ENCODE assay signal across 19 cellular contexts in the genomic region with DNA sequence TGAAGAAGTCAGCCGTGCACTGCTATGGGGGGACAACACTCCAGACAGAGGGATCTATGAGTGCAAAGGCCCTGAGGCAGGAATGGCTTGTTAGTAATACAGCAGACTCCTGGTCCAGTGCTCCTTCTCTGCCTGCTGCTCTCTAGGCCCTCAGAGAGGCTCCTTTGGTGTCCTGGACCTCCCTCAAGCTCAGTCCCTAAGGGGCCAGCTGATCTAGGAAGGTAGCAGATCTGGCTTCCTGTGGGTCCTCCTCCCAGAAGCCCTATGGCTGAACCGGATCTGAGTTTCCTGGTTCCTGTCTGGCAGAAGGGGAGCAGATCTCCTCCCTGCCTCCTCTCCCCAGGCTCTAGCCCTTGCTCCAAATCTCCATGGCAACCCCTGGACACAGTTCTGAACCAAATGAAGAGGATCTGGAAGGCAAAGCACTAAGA. TPM values are rescaled to one million over a fixed set of nuclear protein-coding genes. Genes with fewer than 3 reads are reported as not detected.
A peak's percentile ranks its signal among the peaks of the same experiment; 100 is the strongest.
DNase-seq lines count a peak whose midpoint lies in the region; ATAC-seq, FAIRE-seq and TF ChIP-seq lines count a peak whose summit lies in the region.
"Had no signal": no experiment of that assay in that cellular context is flagged by ENCODE, and none has a peak within 500 bp of the region (broad histone marks: within the 10 kb centered on the region; RNA-seq: fewer than 3 reads in every experiment).

Gene LDLRAD2, plus strand, starts transcription at position 391 of the 431 bp plus-strand sequence. CDS start 187 bp downstream, outside the sequence.

- in situ Hi-C loops in HepG2 (cut with HindIII; ENCODE audit: extremely low pct_ligation_motif_present, low pct_unique_long_range_greater_than_20kb), result no loop called here

- H3K4me3 ChIP-seq in AG10803 (ENCODE audit: low read length) (no peak within 1 kb of the TSS), astrocyte (ENCODE audit: insufficient read depth, low read depth, low read length) (no peak within 1 kb of the TSS), HepG2 (replicated peaks in 1 of 3; ENCODE audit: insufficient read depth in 1 of 3, low read depth in 2 of 3, low read length in 3 of 3) (no peak within 1 kb of the TSS)
- H3K4me3 ChIP-seq: SK-N-MC, upper lobe of left lung had no signal

- no peak within 1 kb of the TSS for H3K4me3 Mint-ChIP-seq in astrocyte (ENCODE audit: unreplicated experiment)
- no peak within 1 kb of the TSS for H3K4me3 Mint-ChIP-seq in activated T-cell treated with anti-CD3 and anti-CD28 coated beads, Interleukin-2, amount 50 U/mL, for 72 hours

- TF ChIP-seq EP300 in HepG2 (IDR thresholded peaks at IDR 0.05; ENCODE audit: low read depth in 2 of 2, low read length in 2 of 2) (no peak), HepG2 (CRISPR knock-in tag; IDR thresholded peaks at IDR 0.05; ENCODE audit: borderline replicate concordance) (no peak)

- TF ChIP-seq CTCF in AG10803 (conservative IDR thresholded peaks at IDR 0.05; ENCODE audit: low read length) (no peak), GM10248 (IDR thresholded peaks at IDR 0.05; ENCODE audit: control extremely low read depth, extremely low read depth, low read depth, missing control alignments) (no peak), astrocyte (IDR thresholded peaks at IDR 0.05; ENCODE audit: insufficient read depth, low read depth, low read length) (no peak), HepG2 (CRISPR knock-in tag; IDR thresholded peaks at IDR 0.05) (no peak)

- no peaks in the 10 kb centered on the region for H3K79me2 ChIP-seq in astrocyte (ENCODE audit: insufficient read depth, low read length)
- H3K79me2 ChIP-seq in HepG2 (ENCODE audit: insufficient read depth, low read length), result no peaks in the 10 kb centered on the region

- H2AFZ ChIP-seq in astrocyte (ENCODE audit: low read depth, low read length) (no peak within 1 kb of the TSS), HepG2 (ENCODE audit: low read length) (no peak within 1 kb of the TSS)

- WGBS in HepG2 (ENCODE audit: low lambda C conversion rate), result 38% methylated on average over 1 of the region's 2 CpGs

- peaks cover 16% of the 10 kb centered on the region for H3K27me3 Mint-ChIP-seq in astrocyte (ENCODE audit: low read depth, unreplicated experiment)
- H3K27me3 Mint-ChIP-seq in activated T-cell treated with anti-CD3 and anti-CD28 coated beads, Interleukin-2, amount 50 U/mL, for 72 hours (ENCODE audit: low read depth), result peaks cover 20% of the 10 kb centered on the region

- POLR2A ChIA-PET in GM10248 (lab: Yijun Ruan, JAX) (no interaction called here), HepG2 (lab: Yijun Ruan, JAX) (no interaction called here)

- H3K27me3 ChIP-seq in astrocyte (ENCODE audit: insufficient read depth, low read length) (no peaks in the 10 kb centered on the region), HepG2 (ENCODE audit: control insufficient read depth in 1 of 2, insufficient read depth in 2 of 2, low read length in 2 of 2) (peaks cover 0 to 11% of the 10 kb centered on the region in 2 experiments; a peak in 3 of 5 replicates)

- peak; percentile 33 for DNase-seq in AG10803 (ENCODE audit: low read depth)
- peak; percentile 18 for DNase-seq in GM10248 (ENCODE audit: extremely low spot score)
- no peak for DNase-seq in astrocyte (ENCODE audit: low read depth)
- no peak for DNase-seq in HepG2 (ENCODE audit: low spot score)
- no peak for DNase-seq in activated T-cell treated with anti-CD3 and anti-CD28 coated beads, Interleukin-2, amount 50 U/mL, for 72 hours
- no peak for DNase-seq in OCI-M1 (lab: John Stamatoyannopoulos, UW)
- DNase-seq: activated naive CD4-positive, alpha-beta T cell treated with Interleukin-2 at 50 U/mL for 16 hours; CD4-positive, alpha-beta memory T cell; head of caudate nucleus; MM.1S; NCI-H2081; retina; stimulated activated CD4-positive, alpha-beta T cell treated with anti-CD3 and anti-CD28 coated beads, Interleukin-2, amount 100 ng/mL, for 48 hours; upper lobe of left lung; WERI-Rb-1 had no signal

- peak within 1 kb of the TSS; percentile 62 for H3K27ac Mint-ChIP-seq in astrocyte (ENCODE audit: unreplicated experiment)
- H3K27ac Mint-ChIP-seq in activated T-cell treated with anti-CD3 and anti-CD28 coated beads, Interleukin-2, amount 50 U/mL, for 72 hours, result no peak within 1 kb of the TSS
- H3K27ac Mint-ChIP-seq: CD4-positive, alpha-beta memory T cell had no signal

- H3K9me3 ChIP-seq in astrocyte (ENCODE audit: insufficient read depth, low read depth, low read length) (no peaks in the 10 kb centered on the region), HepG2 (ENCODE audit: low read length) (no peaks in the 10 kb centered on the region)
- H3K9me3 ChIP-seq: upper lobe of left lung had no signal

- BruUV-seq in HepG2 (replicated peaks; lab: Mats Ljungman, UMichigan), result no TSS peak

- no peak for TF ChIP-seq POLR2A in HepG2 (IDR thresholded peaks at IDR 0.05; ENCODE audit: insufficient read depth in 1 of 2, low read depth in 2 of 2, low read length in 2 of 2)

- peaks cover 3% of the 10 kb centered on the region for H3K9me3 Mint-ChIP-seq in astrocyte (ENCODE audit: unreplicated experiment)
- H3K9me3 Mint-ChIP-seq in activated T-cell treated with anti-CD3 and anti-CD28 coated beads, Interleukin-2, amount 50 U/mL, for 72 hours, result no peaks in the 10 kb centered on the region
- H3K9me3 Mint-ChIP-seq: CD4-positive, alpha-beta memory T cell had no signal

- intact Hi-C loops in HepG2 (cut with micrococcal nuclease; ENCODE audit: unreplicated experiment), result no loop called here

- H3K36me3 Mint-ChIP-seq in astrocyte (ENCODE audit: low read depth, unreplicated experiment), result peaks cover 2% of the 10 kb centered on the region
- no peaks in the 10 kb centered on the region for H3K36me3 Mint-ChIP-seq in activated T-cell treated with anti-CD3 and anti-CD28 coated beads, Interleukin-2, amount 50 U/mL, for 72 hours (ENCODE audit: insufficient read depth in 2 of 2)
- H3K36me3 Mint-ChIP-seq: CD4-positive, alpha-beta memory T cell had no signal

- H3K9ac ChIP-seq in astrocyte (ENCODE audit: low read length) (no peak within 1 kb of the TSS), HepG2 (ENCODE audit: insufficient read depth, low read depth, low read length) (no peak within 1 kb of the TSS)

- CTCF ChIA-PET in GM10248 (lab: Yijun Ruan, JAX) (no interaction called here), HepG2 (lab: Yijun Ruan, JAX; ENCODE audit: low intra/inter-chr PET ratio, low total read pairs) (no interaction called here)

- TF ChIP-seq RAD21 in HepG2 (CRISPR knock-in tag; IDR thresholded peaks at IDR 0.05), result no peak

- H3K4me1 Mint-ChIP-seq in astrocyte (ENCODE audit: low read depth, unreplicated experiment), result peaks cover 10% of the 10 kb centered on the region
- H3K4me1 Mint-ChIP-seq in activated T-cell treated with anti-CD3 and anti-CD28 coated beads, Interleukin-2, amount 50 U/mL, for 72 hours (ENCODE audit: low read depth), result no peaks in the 10 kb centered on the region

- H3K4me1 ChIP-seq in astrocyte (ENCODE audit: insufficient read depth, low read length) (peaks cover 10% of the 10 kb centered on the region), HepG2 (ENCODE audit: insufficient read depth, low read length) (peaks cover 16% of the 10 kb centered on the region)

- no peaks in the 10 kb centered on the region for H3K36me3 ChIP-seq in astrocyte (ENCODE audit: insufficient read depth, low read length)
- H3K36me3 ChIP-seq in HepG2 (replicated peaks in 1 of 2; ENCODE audit: control insufficient read depth in 1 of 2, insufficient read depth in 2 of 2, low read length in 2 of 2), result no peaks in the 10 kb centered on the region
- H3K36me3 ChIP-seq: upper lobe of left lung, WERI-Rb-1 had no signal

- H3K4me2 ChIP-seq in astrocyte (ENCODE audit: low read length) (no peak within 1 kb of the TSS), HepG2 (ENCODE audit: low read depth, low read length) (no peak within 1 kb of the TSS)

- FAIRE-seq in astrocyte (lab: Jason Lieb, UNC) (no peak), HepG2 (lab: Jason Lieb, UNC) (no peak)
- FAIRE-seq: bronchial epithelial cell had no signal

- H4K20me1 ChIP-seq in astrocyte (ENCODE audit: insufficient read depth, low read length) (peaks cover 3% of the 10 kb centered on the region), HepG2 (ENCODE audit: insufficient read depth, low read length) (no peaks in the 10 kb centered on the region)

- H3K27ac ChIP-seq in astrocyte (ENCODE audit: low read depth, low read length) (no peak within 1 kb of the TSS), HepG2 (ENCODE audit: extremely low read length, insufficient read depth, low read length) (no peak within 1 kb of the TSS)
- H3K27ac ChIP-seq: SK-N-MC, upper lobe of left lung, WERI-Rb-1 had no signal

- ATAC-seq in HepG2, result no peak
- ATAC-seq in HG02571 (IDR thresholded peaks at IDR 0.05; ENCODE audit: unreplicated experiment), result no peak
- ATAC-seq in activated T-cell treated with anti-CD3 and anti-CD28 coated beads, Interleukin-2, amount 50 U/mL, for 72 hours (replicated peaks in 1 of 2), result no peak

TF ChIP-seq in HepG2, 621 proteins besides CTCF, POLR2A, EP300 and RAD21 (continues in another document):
- no peak for TF ChIP-seq PCBP1 (IDR thresholded peaks at IDR 0.05; ENCODE audit: borderline replicate concordance, low read depth, low read length)

RNA-seq across cellular contexts. Expression of gene LDLRAD2, which starts in this region (rescaled TPM):
- total RNA-seq in astrocyte (0.14 and 0.22 TPM in 2 replicates), HepG2 (2016; rRNA removed; fragmentation: Illumina TruSeq; extraction: Trizol) (not detected in 2 replicates)
- total RNA-seq in HepG2 (2016; cell fraction: cytosol; rRNA removed; fragmentation: Illumina TruSeq; extraction: Trizol; ENCODE audit: low read depth), result not detected in 2 replicates
- total RNA-seq in HepG2 (2016; cell fraction: insoluble cytoplasmic fraction; rRNA removed; fragmentation: Illumina TruSeq; extraction: Trizol), result not detected in 2 replicates
- total RNA-seq in HepG2 (2016; cell fraction: membrane; rRNA removed; fragmentation: Illumina TruSeq; extraction: Trizol), result not detected in 2 replicates
- not detected in 2 replicates for total RNA-seq in HepG2 (2016; cell fraction: nucleus; rRNA removed; fragmentation: Illumina TruSeq; extraction: Trizol)
- polyA plus RNA-seq in HepG2 (2011; rRNA removed), result not detected in 2 replicates
- not detected in 2 replicates for polyA plus RNA-seq in HepG2 (2011; cell fraction: cytosol; rRNA removed)
- polyA plus RNA-seq in HepG2 (2011; cell fraction: nucleus; rRNA removed), result 0.03 TPM in 1 of 2 replicates, not detected in the other
- polyA plus RNA-seq in HepG2 (2012), result 3.5 and 4.3 TPM in 2 replicates
- not detected in 2 replicates for polyA plus RNA-seq in HepG2 (2016; cell fraction: cytosol; fragmentation: Illumina TruSeq; extraction: Trizol; ENCODE audit: low read depth)
- not detected in 2 replicates for polyA plus RNA-seq in HepG2 (2016; cell fraction: insoluble cytoplasmic fraction; fragmentation: Illumina TruSeq; extraction: Trizol; ENCODE audit: low read depth)
- polyA plus RNA-seq in HepG2 (2016; cell fraction: membrane; fragmentation: Illumina TruSeq; extraction: Trizol; ENCODE audit: low read depth), result not detected in 2 replicates
- polyA plus RNA-seq in HepG2 (2016; cell fraction: nucleus; fragmentation: Illumina TruSeq; extraction: Trizol; ENCODE audit: insufficient read depth, low read depth), result not detected in 2 replicates
- polyA minus RNA-seq in HepG2 (2011; rRNA and poly(A)+ RNA removed; ENCODE audit: low replicate concordance), result not detected in 2 replicates
- polyA minus RNA-seq in HepG2 (2011; cell fraction: cytosol; rRNA and poly(A)+ RNA removed), result not detected in 2 replicates
- not detected in 2 replicates for polyA minus RNA-seq in HepG2 (2011; cell fraction: nucleus; rRNA and poly(A)+ RNA removed)
- under 1 TPM; 0.05 to 0.07 TPM for total RNA-seq in activated T-cell treated with anti-CD3 and anti-CD28 coated beads, Interleukin-2, amount 50 U/mL, for 72 hours
- total RNA-seq: activated CD8-positive, alpha-beta memory T cell treated with anti-CD3 and anti-CD28 coated beads for 36 hours; bronchial epithelial cell; CD4-positive, alpha-beta memory T cell had no signal
- polyA plus RNA-seq: CD4-positive, alpha-beta memory T cell had no signal

Comparison
In these comparisons a context has a peak if more than half of its experiments do, and no peak if none do; other contexts are left out.
1. DNase-seq: peak in AG10803 (single experiment) and GM10248 (single experiment); none in astrocyte (single experiment), HepG2 (single experiment), activated T-cell treated with anti-CD3 and anti-CD28 coated beads, Interleukin-2, amount 50 U/mL, for 72 hours (0 of 2) and OCI-M1 (single experiment).